In genomic region chr21:37257967-37258877, GRCh38 we compare ENCODE assay signal across 8 cellular contexts. TPM values are rescaled to one million over a fixed set of nuclear protein-coding genes. Genes with fewer than 3 reads are reported as not detected.
DNase-seq lines count a peak whose midpoint lies in the region; ATAC-seq and TF ChIP-seq lines count a peak whose summit lies in the region.

No MANE protein-coding gene starts in this region.

- peak overlapping the region; percentile 27 for H2AFZ ChIP-seq in fibroblast of lung (ENCODE audit: low read length)

- TF ChIP-seq CTCF in fibroblast of lung (conservative IDR thresholded peaks at IDR 0.05 in 1 of 2, IDR thresholded peaks at IDR 0.05 in 1 of 2; ENCODE audit: low read depth in 1 of 2, low read length in 2 of 2): no peak

- peaks cover 29 to 64% (median 36%) of the 10 kb centered on the region in 10 experiments for H3K4me1 ChIP-seq in BLaER1 treated with 17β-estradiol and CSF1 and Interleukin-3, amounts not matched to agents 10 nM and 100 nM
- H3K4me1 ChIP-seq in fibroblast of lung (ENCODE audit: control insufficient read depth, extremely low read depth, insufficient read depth, low read length): peaks cover 4% of the 10 kb centered on the region

- H3K27ac ChIP-seq in BLaER1 treated with 17β-estradiol and CSF1 and Interleukin-3, amounts not matched to agents 10 nM and 100 nM: peak overlapping the region; percentile 74 to 91 (median 85); a peak in 21 of 22 replicates
- H3K27ac ChIP-seq in fibroblast of lung (ENCODE audit: insufficient read depth, low read length): peak overlapping the region; percentile 95

- peak overlapping the region; percentile 88 for H3K4me3 Mint-ChIP-seq in activated T-cell treated with anti-CD3 and anti-CD28 coated beads, Interleukin-2, amount 50 U/mL, for 4 hours
- peak overlapping the region; percentile 94 for H3K4me3 Mint-ChIP-seq in natural killer cell treated with Interleukin-12 subunit alpha and Interleukin-12 subunit beta and Interleukin-15 and Interleukin-18, amount 100 ng/mL, for 72 hours

- no peaks in the 10 kb centered on the region for H3K9me3 ChIP-seq in BLaER1 treated with 17β-estradiol and CSF1 and Interleukin-3, amounts not matched to agents 10 nM and 100 nM (replicated peaks in 1 of 11)
- no peaks in the 10 kb centered on the region for H3K9me3 ChIP-seq in fibroblast of lung (ENCODE audit: control insufficient read depth, insufficient read depth, low read depth, low read length)

- H3K36me3 ChIP-seq in BLaER1 treated with 17β-estradiol and CSF1 and Interleukin-3, amounts not matched to agents 10 nM and 100 nM: peaks cover 6 to 41% (median 20%) of the 10 kb centered on the region in 11 experiments; a peak in 20 of 22 replicates
- H3K36me3 ChIP-seq in fibroblast of lung (ENCODE audit: control insufficient read depth, insufficient read depth, low read length): peaks cover 2% of the 10 kb centered on the region

- peak overlapping the region; percentile 75 to 87 (median 86) for H3K9ac ChIP-seq in BLaER1 treated with 17β-estradiol and CSF1 and Interleukin-3, amounts not matched to agents 10 nM and 100 nM
- peak overlapping the region; percentile 76 for H3K9ac ChIP-seq in fibroblast of lung (ENCODE audit: insufficient read depth, low read length)

- no peaks in the 10 kb centered on the region for H3K27me3 ChIP-seq in BLaER1 treated with 17β-estradiol and CSF1 and Interleukin-3, amounts not matched to agents 10 nM and 100 nM
- no peaks in the 10 kb centered on the region for H3K27me3 ChIP-seq in fibroblast of lung (ENCODE audit: control insufficient read depth, insufficient read depth, low read length)

- H3K9me3 Mint-ChIP-seq in activated T-cell treated with anti-CD3 and anti-CD28 coated beads, Interleukin-2, amount 50 U/mL, for 4 hours: no peaks in the 10 kb centered on the region
- no peaks in the 10 kb centered on the region for H3K9me3 Mint-ChIP-seq in natural killer cell treated with Interleukin-12 subunit alpha and Interleukin-12 subunit beta and Interleukin-15 and Interleukin-18, amount 100 ng/mL, for 72 hours

- peaks cover 40% of the 10 kb centered on the region for H3K4me1 Mint-ChIP-seq in activated T-cell treated with anti-CD3 and anti-CD28 coated beads, Interleukin-2, amount 50 U/mL, for 4 hours (ENCODE audit: low read depth)
- H3K4me1 Mint-ChIP-seq in natural killer cell treated with Interleukin-12 subunit alpha and Interleukin-12 subunit beta and Interleukin-15 and Interleukin-18, amount 100 ng/mL, for 72 hours (ENCODE audit: low read depth in 2 of 2): peaks cover 25 to 30% of the 10 kb centered on the region in 2 donors

- peak overlapping the region; percentile 96 to 98 for H3K27ac Mint-ChIP-seq in natural killer cell treated with Interleukin-12 subunit alpha and Interleukin-12 subunit beta and Interleukin-15 and Interleukin-18, amount 100 ng/mL, for 72 hours

- peaks cover 0 to 100% (median 25%) of the 10 kb centered on the region in 11 experiments; a peak in 12 of 22 replicates for H4K20me1 ChIP-seq in BLaER1 treated with 17β-estradiol and CSF1 and Interleukin-3, amounts not matched to agents 10 nM and 100 nM
- H4K20me1 ChIP-seq in fibroblast of lung (ENCODE audit: control insufficient read depth, extremely low read depth, insufficient read depth, low read length): no peaks in the 10 kb centered on the region

- peak overlapping the region; percentile 53 to 76 (median 66) for H3K4me3 ChIP-seq in BLaER1 treated with 17β-estradiol and CSF1 and Interleukin-3, amounts not matched to agents 10 nM and 100 nM
- H3K4me3 ChIP-seq in fibroblast of lung (replicated peaks in 1 of 4; ENCODE audit: control extremely low read depth in 1 of 4, insufficient read depth in 1 of 4, low read depth in 3 of 4, low read length in 4 of 4): peak overlapping the region; percentile 56 to 65 (median 56)

- peak overlapping the region; percentile 93 to 99 (median 97) for H3K4me2 ChIP-seq in BLaER1 treated with 17β-estradiol and CSF1 and Interleukin-3, amounts not matched to agents 10 nM and 100 nM
- H3K4me2 ChIP-seq in fibroblast of lung (ENCODE audit: extremely low read depth, insufficient read depth, low read length): peak overlapping the region; percentile 96

- ATAC-seq in GM19372 (IDR thresholded peaks at IDR 0.05; ENCODE audit: low read depth, unreplicated experiment) (peak; percentile 69), HG03571 (IDR thresholded peaks at IDR 0.05; ENCODE audit: unreplicated experiment) (peak; percentile 68)
- peak; percentile 88 to 92 for ATAC-seq in activated T-cell treated with anti-CD3 and anti-CD28 coated beads, Interleukin-2, amount 50 U/mL, for 4 hours
- ATAC-seq in natural killer cell treated with Interleukin-12 subunit alpha and Interleukin-12 subunit beta and Interleukin-15 and Interleukin-18, amount 100 ng/mL, for 72 hours: peak; percentile 84 to 85
- ATAC-seq in stimulated activated naive CD8-positive, alpha-beta T cell treated with anti-CD3 and anti-CD28 coated beads, Interleukin-15, Interleukin-2, amounts not matched to agents 100 U/mL and 50 U/mL, for 24 hours: peak; percentile 85

- H3K27me3 Mint-ChIP-seq in activated T-cell treated with anti-CD3 and anti-CD28 coated beads, Interleukin-2, amount 50 U/mL, for 4 hours (ENCODE audit: low read depth): no peaks in the 10 kb centered on the region
- H3K27me3 Mint-ChIP-seq in natural killer cell treated with Interleukin-12 subunit alpha and Interleukin-12 subunit beta and Interleukin-15 and Interleukin-18, amount 100 ng/mL, for 72 hours: no peaks in the 10 kb centered on the region

- H3K79me2 ChIP-seq in fibroblast of lung (ENCODE audit: control insufficient read depth, insufficient read depth, low read length): peaks cover 65% of the 10 kb centered on the region

- H3K36me3 Mint-ChIP-seq in activated T-cell treated with anti-CD3 and anti-CD28 coated beads, Interleukin-2, amount 50 U/mL, for 4 hours (ENCODE audit: insufficient read depth): peaks cover 4% of the 10 kb centered on the region
- no peaks in the 10 kb centered on the region for H3K36me3 Mint-ChIP-seq in natural killer cell treated with Interleukin-12 subunit alpha and Interleukin-12 subunit beta and Interleukin-15 and Interleukin-18, amount 100 ng/mL, for 72 hours

- DNase-seq in OCI-M1 (lab: John Stamatoyannopoulos, UW): peak; percentile 98
- DNase-seq in activated T-cell treated with anti-CD3 and anti-CD28 coated beads, Interleukin-2, amount 50 U/mL, for 4 hours: peak; percentile 72
- peak; percentile 47 to 56 for DNase-seq in fibroblast of lung (ENCODE audit: low read depth in 2 of 2)
- DNase-seq in natural killer cell treated with Interleukin-12 subunit alpha and Interleukin-12 subunit beta and Interleukin-15 and Interleukin-18, amount 100 ng/mL, for 72 hours (ENCODE audit: low spot score): peak; percentile 82
- DNase-seq in stimulated activated naive CD8-positive, alpha-beta T cell treated with anti-CD3 and anti-CD28 coated beads, Interleukin-15, Interleukin-2, amounts not matched to agents 100 U/mL and 50 U/mL, for 24 hours: peak; percentile 85

RNA-seq across cellular contexts. Expression of gene VPS26C, which starts 8.9 kb away (rescaled TPM):
- total RNA-seq in activated T-cell treated with anti-CD3 and anti-CD28 coated beads, Interleukin-2, amount 50 U/mL, for 4 hours: 10 to 100 TPM; 35.7 to 48.2 (median 44.6) TPM
- 68.8 and 84.4 TPM in 2 replicates for total RNA-seq in fibroblast of lung
- 55.9 and 61.4 TPM in 2 replicates for polyA plus RNA-seq in fibroblast of lung
- polyA plus RNA-seq in fibroblast of lung (2012): 39.2 and 47.7 TPM in 2 replicates
- polyA minus RNA-seq in fibroblast of lung (ENCODE audit: low replicate concordance): 45.0 and 47.4 TPM in 2 replicates
- 10 to 100 TPM; 62.0 to 87.0 TPM for total RNA-seq in natural killer cell treated with Interleukin-12 subunit alpha and Interleukin-12 subunit beta and Interleukin-15 and Interleukin-18, amount 100 ng/mL, for 72 hours

Comparison
In these comparisons a context has a peak if more than half of its experiments do, and no peak if none do; other contexts are left out.
1. Peak in every context shown above with its lines: DNase-seq, ATAC-seq, H3K4me3 ChIP-seq and H3K27ac ChIP-seq.